18 cellular contexts compared by ENCODE assay signal in genomic region chr14:77324289-77324688, GRCh38. TPM values are rescaled to one million over a fixed set of nuclear protein-coding genes. Genes with fewer than 3 reads are reported as not detected.
DNase-seq lines count a peak whose midpoint lies in the region; ATAC-seq and TF ChIP-seq lines count a peak whose summit lies in the region.
"Had no signal": no experiment of that assay in that cellular context is flagged by ENCODE, and none has a peak within 500 bp of the region (broad histone marks: within the 10 kb centered on the region; RNA-seq: fewer than 3 reads in every experiment).

No MANE protein-coding gene starts in this region.

- H3K79me2 ChIP-seq in GM23338 (replicated peaks; ENCODE audit: insufficient read depth) = peaks cover 11% of the 10 kb centered on the region

- H4K20me1 ChIP-seq in GM23338 (replicated peaks; ENCODE audit: insufficient read depth) = no peaks in the 10 kb centered on the region
- H4K20me1 ChIP-seq: BLaER1 had no signal

- H3K27ac ChIP-seq in GM23338 (ENCODE audit: low read depth) = no peak overlapping the region
- H3K27ac ChIP-seq in sigmoid colon = no peak overlapping the region
- H3K27ac ChIP-seq: A549, BLaER1, HL-60 had no signal

- H3K9me3 ChIP-seq in sigmoid colon = no peaks in the 10 kb centered on the region
- H3K9me3 ChIP-seq: A549, BLaER1 had no signal

- H3K4me1 Mint-ChIP-seq in GM23338 = peaks cover 39% of the 10 kb centered on the region
- H3K4me1 Mint-ChIP-seq in activated naive CD4-positive, alpha-beta T cell treated with anti-CD3 and anti-CD28 coated beads for 36 hours (ENCODE audit: low read depth) = peaks cover 15% of the 10 kb centered on the region

- no peak overlapping the region for H2AFZ ChIP-seq in GM23338

- no peaks in the 10 kb centered on the region; the same call in 1 of the 3 replicates for H3K36me3 Mint-ChIP-seq in GM23338 (ENCODE audit: low read depth)
- H3K36me3 Mint-ChIP-seq in activated naive CD4-positive, alpha-beta T cell treated with anti-CD3 and anti-CD28 coated beads for 36 hours (ENCODE audit: low read depth) = no peaks in the 10 kb centered on the region

- no peak for DNase-seq in GM23338 (ENCODE audit: low spot score)
- peak; percentile 92 for DNase-seq in left lobe of liver (ENCODE audit: low spot score)
- peak; percentile 46 for DNase-seq in sigmoid colon
- DNase-seq in foreskin fibroblast = no peak
- DNase-seq in activated naive CD4-positive, alpha-beta T cell treated with anti-CD3 and anti-CD28 coated beads for 36 hours = no peak
- DNase-seq: AML-193; Calu3; CD8-positive, alpha-beta T cell; DMS79 treated with DMSO at 0.1 percent for 48 hours; GF-D8; HCEC 1CT; IMR-90 had no signal

- CTCF ChIA-PET in activated naive CD4-positive, alpha-beta T cell treated with anti-CD3 and anti-CD28 coated beads for 36 hours (lab: Charles Lee) = interaction anchor here (0.6 to 1.1 kb wide), 3 partner anchors 8 to 253 kb away, joined by 3 to 9 read pairs (median 3); no protein-coding TSS in a partner anchor

- peaks cover 7% of the 10 kb centered on the region; the same call in 1 of the 2 replicates for H3F3A ChIP-seq in GM23338 (replicated peaks; ENCODE audit: low read depth)

- intact Hi-C loops in sigmoid colon (cut with DNase I) = loop anchor here (5.0 kb wide), 1 partner anchor 227 kb away; the partner anchor contains the start of gene CIPC
- intact Hi-C loops in activated naive CD4-positive, alpha-beta T cell treated with anti-CD3 and anti-CD28 coated beads for 36 hours (cut with micrococcal nuclease) = loop anchor here (5.0 kb wide), 1 partner anchor 228 kb away; no protein-coding TSS in a partner anchor

- H3K36me3 ChIP-seq in GM23338 (ENCODE audit: insufficient read depth) = no peaks in the 10 kb centered on the region
- no peaks in the 10 kb centered on the region for H3K36me3 ChIP-seq in sigmoid colon
- H3K36me3 ChIP-seq: BLaER1 had no signal

- H3K4me3 Mint-ChIP-seq in GM23338 = no peak overlapping the region
- no peak overlapping the region for H3K4me3 Mint-ChIP-seq in activated naive CD4-positive, alpha-beta T cell treated with anti-CD3 and anti-CD28 coated beads for 36 hours
- H3K4me3 Mint-ChIP-seq: CD14-positive monocyte; CD8-positive, alpha-beta T cell had no signal

- TF ChIP-seq CTCF in GM23338 (conservative IDR thresholded peaks at IDR 0.05; ENCODE audit: low read depth in 2 of 2) (no peak), sigmoid colon (IDR thresholded peaks at IDR 0.05) (no peak), foreskin fibroblast (IDR thresholded peaks at IDR 0.05; ENCODE audit: low read depth, low read length) (no peak)

- H3K4me3 ChIP-seq in GM23338 = no peak overlapping the region
- H3K4me3 ChIP-seq in sigmoid colon = no peak overlapping the region
- no peak overlapping the region for H3K4me3 ChIP-seq in foreskin fibroblast (ENCODE audit: low read depth in 1 of 2, low read length in 2 of 2)
- H3K4me3 ChIP-seq: A549, BLaER1, K562 had no signal

- H3K4me2 ChIP-seq in GM23338 = no peak overlapping the region
- H3K4me2 ChIP-seq: A549, BLaER1 had no signal

- TF ChIP-seq EP300 in sigmoid colon (IDR thresholded peaks at IDR 0.05) = no peak

- H3K27me3 ChIP-seq in GM23338 (ENCODE audit: insufficient read depth) = no peaks in the 10 kb centered on the region
- H3K27me3 ChIP-seq in sigmoid colon = no peaks in the 10 kb centered on the region
- H3K27me3 ChIP-seq: BLaER1 had no signal

- H3K27ac Mint-ChIP-seq in GM23338 = peak overlapping the region; percentile 81; the same call in 1 of the 2 replicates
- H3K27ac Mint-ChIP-seq in activated naive CD4-positive, alpha-beta T cell treated with anti-CD3 and anti-CD28 coated beads for 36 hours = no peak overlapping the region
- H3K27ac Mint-ChIP-seq: CD8-positive, alpha-beta T cell had no signal

- H3K9me3 Mint-ChIP-seq in GM23338 = no peaks in the 10 kb centered on the region
- H3K9me3 Mint-ChIP-seq in activated naive CD4-positive, alpha-beta T cell treated with anti-CD3 and anti-CD28 coated beads for 36 hours = no peaks in the 10 kb centered on the region
- H3K9me3 Mint-ChIP-seq: CD14-positive monocyte; CD8-positive, alpha-beta T cell had no signal

- no peaks in the 10 kb centered on the region for H3K9me2 ChIP-seq in GM23338 (ENCODE audit: insufficient read depth)

- no peak for ATAC-seq in GM23338
- ATAC-seq in left lobe of liver = peak; percentile 40
- ATAC-seq: A549; CD8-positive, alpha-beta T cell; K562 had no signal

- H3K27me3 Mint-ChIP-seq in GM23338 (ENCODE audit: insufficient read depth, low read depth, poor library complexity) = peaks cover 18% of the 10 kb centered on the region
- H3K27me3 Mint-ChIP-seq in activated naive CD4-positive, alpha-beta T cell treated with anti-CD3 and anti-CD28 coated beads for 36 hours (ENCODE audit: low read depth) = no peaks in the 10 kb centered on the region

- WGBS in sigmoid colon, 2 donors = 92 to 95% methylated on average over 3 of the region's 3 CpGs

- TF ChIP-seq POLR2A in sigmoid colon (IDR thresholded peaks at IDR 0.05) = no peak

- peaks cover 23% of the 10 kb centered on the region for H3K4me1 ChIP-seq in GM23338 (ENCODE audit: insufficient read depth)
- H3K4me1 ChIP-seq in sigmoid colon = peaks cover 0 to 15% (median 14%) of the 10 kb centered on the region in 4 donors

TF ChIP-seq in GM23338, 12 proteins besides CTCF, POLR2A, EP300 and RAD21 (continues in another document):
- no peak for TF ChIP-seq EZH2phosphoT487 (IDR thresholded peaks at IDR 0.05; ENCODE audit: unreplicated experiment)
- TF ChIP-seq CREB1 (CRISPR knock-in tag; IDR thresholded peaks at IDR 0.05; ENCODE audit: low read depth) = no peak
- no peak for TF ChIP-seq STAT1 (IDR thresholded peaks at IDR 0.05; ENCODE audit: unreplicated experiment)
- no peak for TF ChIP-seq ZNF114 (CRISPR knock-in tag; IDR thresholded peaks at IDR 0.05)
- no peak for TF ChIP-seq POLR2AphosphoS5 (IDR thresholded peaks at IDR 0.05; ENCODE audit: low read depth)
- no peak for TF ChIP-seq JUNB (IDR thresholded peaks at IDR 0.05; ENCODE audit: unreplicated experiment)

RNA-seq across cellular contexts. Expression of gene GSTZ1, which starts 3.5 kb away (rescaled TPM):
- total RNA-seq in GM23338 (2014; rRNA removed; shearing (Covaris generic)) = 26.3 and 31.0 TPM in 2 replicates
- 29.0 and 30.4 TPM in 2 replicates for polyA plus RNA-seq in GM23338 (2016; fragmentation: Nextera tagmentation; extraction: Ambion mirVana)
- 121 TPM for total RNA-seq in left lobe of liver
- 10 to 100 TPM in 1 of 4 donors, 1 to 10 TPM in 3; 5.4 to 20.7 (median 9.7) TPM for total RNA-seq in sigmoid colon
- 10 to 100 TPM; 37.0 to 42.6 (median 42.3) TPM for polyA plus RNA-seq in sigmoid colon
- total RNA-seq in activated naive CD4-positive, alpha-beta T cell treated with anti-CD3 and anti-CD28 coated beads for 36 hours = 10 to 100 TPM; 26.9 TPM

RNA-seq across cellular contexts. Expression of gene POMT2, which starts 3.6 kb away (rescaled TPM):
- 29.9 and 35.4 TPM in 2 replicates for total RNA-seq in GM23338 (2014; rRNA removed; shearing (Covaris generic))
- 20.5 and 24.3 TPM in 2 replicates for polyA plus RNA-seq in GM23338 (2016; fragmentation: Nextera tagmentation; extraction: Ambion mirVana)
- 15.7 TPM for total RNA-seq in left lobe of liver
- 10 to 100 TPM; 10.5 to 21.0 (median 16.4) TPM for total RNA-seq in sigmoid colon
- 10 to 100 TPM in 1 of 3 donors, 1 to 10 TPM in 2; 3.6 to 16.8 (median 5.1) TPM for polyA plus RNA-seq in sigmoid colon
- 10 to 100 TPM; 11.3 to 14.5 TPM for total RNA-seq in activated naive CD4-positive, alpha-beta T cell treated with anti-CD3 and anti-CD28 coated beads for 36 hours

RNA-seq across cellular contexts. Expression of gene TMED8, which starts 52.6 kb away (rescaled TPM):
- 13.8 and 14.4 TPM in 2 replicates for total RNA-seq in GM23338 (2014; rRNA removed; shearing (Covaris generic))
- polyA plus RNA-seq in GM23338 (2016; fragmentation: Nextera tagmentation; extraction: Ambion mirVana) (4.0 and 4.3 TPM in 2 replicates), sigmoid colon (1 to 10 TPM; 1.8 to 7.2 (median 3.7) TPM)
- total RNA-seq in left lobe of liver (2.4 TPM), sigmoid colon (10 to 100 TPM; 13.6 to 15.3 (median 14.7) TPM)
- 10 to 100 TPM; 21.5 to 21.7 TPM for total RNA-seq in activated naive CD4-positive, alpha-beta T cell treated with anti-CD3 and anti-CD28 coated beads for 36 hours

RNA-seq across cellular contexts. Expression of gene SAMD15, which starts 52.9 kb away (rescaled TPM):
- 0.76 TPM in 1 of 2 replicates, not detected in the other for total RNA-seq in GM23338 (2014; rRNA removed; shearing (Covaris generic))
- polyA plus RNA-seq in GM23338 (2016; fragmentation: Nextera tagmentation; extraction: Ambion mirVana) (0.61 and 0.94 TPM in 2 replicates), sigmoid colon (under 1 TPM in 2 of 3 donors, not detected in 1; 0.23 to 0.36 TPM)
- total RNA-seq in left lobe of liver (0.08 TPM), sigmoid colon (under 1 TPM; 0.16 to 0.55 (median 0.31) TPM)
- total RNA-seq in activated naive CD4-positive, alpha-beta T cell treated with anti-CD3 and anti-CD28 coated beads for 36 hours = under 1 TPM in 1 of 2 experiments, not detected in 1; 0.10 TPM

RNA-seq across cellular contexts. Expression of gene NGB, which starts 53.3 kb away (rescaled TPM):
- total RNA-seq in GM23338 (2014; rRNA removed; shearing (Covaris generic)) = 0.27 and 1.0 TPM in 2 replicates
- polyA plus RNA-seq in GM23338 (2016; fragmentation: Nextera tagmentation; extraction: Ambion mirVana) (0.10 and 0.21 TPM in 2 replicates), sigmoid colon (1 to 10 TPM in 1 of 3 donors, not detected in 2; 1.9 TPM)
- total RNA-seq in left lobe of liver (not detected), sigmoid colon (1 to 10 TPM; 3.5 to 10.0 (median 9.5) TPM)
- total RNA-seq in activated naive CD4-positive, alpha-beta T cell treated with anti-CD3 and anti-CD28 coated beads for 36 hours = not detected
- total RNA-seq: Calu3; CD8-positive, alpha-beta T cell; HT1080; IMR-90; K562 had no signal
- polyA plus RNA-seq: A549, CD14-positive monocyte, IMR-90, K562 had no signal

Comparison
In these comparisons a context has a peak if more than half of its experiments do, and no peak if none do; other contexts are left out.
1. DNase-seq: peak in left lobe of liver (single experiment) and sigmoid colon (single experiment); none in GM23338 (single experiment), foreskin fibroblast (0 of 2) and activated naive CD4-positive, alpha-beta T cell treated with anti-CD3 and anti-CD28 coated beads for 36 hours (single experiment).